8 cellular contexts compared by ENCODE assay signal in genomic region chr11:67428052-67429001, GRCh38. TPM values are rescaled to one million over a fixed set of nuclear protein-coding genes. Genes with fewer than 3 reads are reported as not detected.
DNase-seq lines count a peak whose midpoint lies in the region; ATAC-seq, FAIRE-seq and TF ChIP-seq lines count a peak whose summit lies in the region.

Gene RPS6KB2, plus strand, starts transcription at chr11:67428494. Its CDS starts 52 bp downstream, at chr11:67428546.

- H3K4me2 ChIP-seq in PC-3 (ENCODE audit: low read length): peak within 1 kb of the TSS; percentile 94

- POLR2A ChIA-PET in PC-3 (lab: Charles Lee; ENCODE audit: unreplicated experiment): no interaction called here

- no TSS peak for BruUV-seq in PC-3 (replicated peaks; lab: Mats Ljungman, UMichigan)

- no peak for TF ChIP-seq RAD21 in Ishikawa (IDR thresholded peaks at IDR 0.05; ENCODE audit: low read depth)

- ATAC-seq in GM21528 (IDR thresholded peaks at IDR 0.05; ENCODE audit: low FRiP score, unreplicated experiment) (peak; percentile 62), PC-3 (peak; percentile 87), mucosa of descending colon (peak; percentile 97)

- no peak for TF ChIP-seq CTCF in D721Med (IDR thresholded peaks at IDR 0.05; ENCODE audit: insufficient read depth, missing control alignments)
- no peak for TF ChIP-seq CTCF in PC-3 (conservative IDR thresholded peaks at IDR 0.05; ENCODE audit: low read depth, low read length)
- TF ChIP-seq CTCF in mucosa of descending colon (IDR thresholded peaks at IDR 0.05): no peak

- CTCF ChIA-PET in PC-3 (lab: Charles Lee): no interaction called here

- no peak for FAIRE-seq in D721Med (lab: Jason Lieb, UNC)

- peak within 1 kb of the TSS; percentile 18 for H3K27ac ChIP-seq in PC-3 (ENCODE audit: low read length)
- H3K27ac ChIP-seq in epithelial cell of prostate: peak within 1 kb of the TSS; percentile 58

- H3K9me2 ChIP-seq in PC-3 (replicated peaks; ENCODE audit: low read length): no peaks in the 10 kb centered on the region

- H3K9me3 ChIP-seq in PC-3 (ENCODE audit: low read length) (no peaks in the 10 kb centered on the region), mucosa of descending colon (no peaks in the 10 kb centered on the region)

- DNase-seq in D721Med (ENCODE audit: insufficient read length, low spot score) (peak; percentile 100), PC-3 (peak; percentile 99), activated T-cell treated with anti-CD3 and anti-CD28 coated beads for 48 hours (ENCODE audit: low read depth) (peak; percentile 98), epithelial cell of prostate (ENCODE audit: low read depth, low spot score) (peak; percentile 88), mucosa of descending colon (peak; percentile 99 to 100 (median 100))
- peak; percentile 99 for DNase-seq in stimulated activated CD8-positive, alpha-beta memory T cell treated with anti-CD3 and anti-CD28 coated beads, Interleukin-4, amount 100 ng/mL, for 24 hours (ENCODE audit: low read depth)

- H3K4me3 ChIP-seq in PC-3 (ENCODE audit: low read length): peak within 1 kb of the TSS; percentile 96
- H3K4me3 ChIP-seq in mucosa of descending colon: peak within 1 kb of the TSS; percentile 84

- H3K36me3 ChIP-seq in PC-3 (ENCODE audit: low read depth, low read length) (peaks cover 29% of the 10 kb centered on the region), mucosa of descending colon (ENCODE audit: low read depth) (no peaks in the 10 kb centered on the region)

- TF ChIP-seq EP300 in Ishikawa (IDR thresholded peaks at IDR 0.05; ENCODE audit: borderline replicate concordance): no peak

- H3K79me2 ChIP-seq in PC-3 (ENCODE audit: low read length): peaks cover 34% of the 10 kb centered on the region

- H3F3A ChIP-seq in PC-3 (ENCODE audit: low read length, unreplicated experiment): no peaks in the 10 kb centered on the region

- H3K27me3 ChIP-seq in PC-3 (ENCODE audit: low read length): no peaks in the 10 kb centered on the region

- peak within 1 kb of the TSS; percentile 94 for H2AFZ ChIP-seq in PC-3 (ENCODE audit: low read length)

- H3K4me1 ChIP-seq in PC-3 (ENCODE audit: insufficient read depth, low read length) (peaks cover 10% of the 10 kb centered on the region), mucosa of descending colon (ENCODE audit: low read depth) (peaks cover 16% of the 10 kb centered on the region)

- intact Hi-C loops in PC-3 (cut with micrococcal nuclease): loop anchor here (2.0 to 5.0 kb wide), 4 partner anchors 14 to 79 kb away; partner anchors contain the start of genes CDK2AP2, CORO1B, PITPNM1 and TMEM134
- intact Hi-C loops in mucosa of descending colon (cut with DNase I, micrococcal nuclease): no loop called here

- peak within 1 kb of the TSS; percentile 95 for H3K9ac ChIP-seq in PC-3 (ENCODE audit: low read length)

- no peaks in the 10 kb centered on the region for H4K20me1 ChIP-seq in PC-3 (ENCODE audit: low read length)

TF ChIP-seq in Ishikawa, 13 proteins besides CTCF, POLR2A, EP300 and RAD21:
- TF ChIP-seq FOXM1 (IDR thresholded peaks at IDR 0.05; ENCODE audit: borderline replicate concordance, low read depth) (no peak), USF1 (IDR thresholded peaks at IDR 0.05) (peak; percentile 33; the same call in 1 of the 2 replicates), NFIC (IDR thresholded peaks at IDR 0.05) (no peak), TAF1 (IDR thresholded peaks at IDR 0.05; ENCODE audit: low read depth) (peak; percentile 71), CREB1 (IDR thresholded peaks at IDR 0.05; ENCODE audit: low read depth) (peak; percentile 100), CEBPB (IDR thresholded peaks at IDR 0.05) (no peak), TCF12 (IDR thresholded peaks at IDR 0.05; ENCODE audit: low read depth) (peak; percentile 63; the same call in 1 of the 2 replicates), REST (IDR thresholded peaks at IDR 0.05; ENCODE audit: low read depth) (no peak), TEAD4 (IDR thresholded peaks at IDR 0.05) (0 out of 2 replicates have a peak, but pooled peaks have one; percentile 31), ZBTB7A (IDR thresholded peaks at IDR 0.05; ENCODE audit: low read depth) (no peak), EGR1 (IDR thresholded peaks at IDR 0.05) (0 out of 2 replicates have a peak, but pooled peaks have one; percentile 22), YY1 (IDR thresholded peaks at IDR 0.05; ENCODE audit: low read depth) (peak; percentile 99)
- TF ChIP-seq, protein P1, sequence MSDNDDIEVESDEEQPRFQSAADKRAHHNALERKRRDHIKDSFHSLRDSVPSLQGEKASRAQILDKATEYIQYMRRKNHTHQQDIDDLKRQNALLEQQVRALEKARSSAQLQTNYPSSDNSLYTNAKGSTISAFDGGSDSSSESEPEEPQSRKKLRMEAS (IDR thresholded peaks at IDR 0.05): peak; percentile 66
TF ChIP-seq in Ishikawa: peak in this region for 8.

RNA-seq across cellular contexts. Expression of gene RPS6KB2, which starts in this region (rescaled TPM):
- total RNA-seq in PC-3 (2014; rRNA removed): 170 and 208 TPM in 2 replicates
- 10 to 100 TPM; 43.1 to 51.6 (median 45.4) TPM for total RNA-seq in mucosa of descending colon

Comparison
In these comparisons a context has a peak if more than half of its experiments do, and no peak if none do; other contexts are left out.
1. Peak in every context shown above with its lines: DNase-seq, ATAC-seq, H3K4me3 ChIP-seq and H3K27ac ChIP-seq.